Comparison of ENCODE assay signal across 14 cellular contexts in genomic region chr15:58243083-58243482, GRCh38.
DNase-seq lines count a peak whose midpoint lies in the region; ATAC-seq and TF ChIP-seq lines count a peak whose summit lies in the region.
"Had no signal": no experiment of that assay in that cellular context is flagged by ENCODE, and none has a peak within 500 bp of the region (broad histone marks: within the 10 kb centered on the region; RNA-seq: fewer than 3 reads in every experiment).

No MANE protein-coding gene starts in this region.

- ATAC-seq in GM19463 (IDR thresholded peaks at IDR 0.05; ENCODE audit: unreplicated experiment) (no peak), GM21619 (IDR thresholded peaks at IDR 0.05; ENCODE audit: unreplicated experiment) (no peak)
- ATAC-seq: left lung had no signal

- H3K4me1 Mint-ChIP-seq in CD14-positive monocyte, result peaks cover 51% of the 10 kb centered on the region
- H3K4me1 Mint-ChIP-seq: activated B cell treated with CpG ODN at 0.5 μM for 24 hours had no signal

- intact Hi-C loops in CD14-positive monocyte (cut with micrococcal nuclease), result loop anchor here in 1 of 2 donors (10.0 kb wide), 2 partner anchors 282 to 532 kb away; partner anchors contain the start of gene MINDY2

- H3K4me3 Mint-ChIP-seq in CD14-positive monocyte, result no peak overlapping the region
- H3K4me3 Mint-ChIP-seq: activated B cell treated with CpG ODN at 0.5 μM for 24 hours, brain had no signal

- DNase-seq in COR-L47 (lab: John Stamatoyannopoulos, UW) (peak; percentile 76), NCI-H1105 (lab: John Stamatoyannopoulos, UW) (peak; percentile 95), NCI-H2227 (lab: John Stamatoyannopoulos, UW; ENCODE audit: unreplicated experiment) (peak; percentile 46), SHP77 treated with DMSO at 0.1 percent for 48 hours (lab: John Stamatoyannopoulos, UW) (peak; percentile 52), CD14-positive monocyte (ENCODE audit: low spot score) (no peak)
- no peak for DNase-seq in activated CD4-positive, CD25-positive, alpha-beta regulatory T cell (lab: John Stamatoyannopoulos, UW)
- DNase-seq: activated B cell treated with CpG ODN at 0.5 μM for 24 hours; activated naive CD4-positive, alpha-beta T cell; KG1; left lung; SW 1271 had no signal

- peak overlapping the region in 3 of 7 donors; percentile 18 to 29 (median 27) for H3K27ac Mint-ChIP-seq in CD14-positive monocyte
- H3K27ac Mint-ChIP-seq: activated B cell treated with CpG ODN at 0.5 μM for 24 hours had no signal

- no peaks in the 10 kb centered on the region for H3K36me3 Mint-ChIP-seq in CD14-positive monocyte
- H3K36me3 Mint-ChIP-seq: brain had no signal

- peaks cover 4 to 5% (median 5%) of the 10 kb centered on the region in 3 donors for H3K27me3 Mint-ChIP-seq in CD14-positive monocyte (ENCODE audit: low read depth in 3 of 3)
- H3K27me3 Mint-ChIP-seq: activated B cell treated with CpG ODN at 0.5 μM for 24 hours had no signal

- TF ChIP-seq CTCF in CD14-positive monocyte (IDR thresholded peaks at IDR 0.05), result no peak

- peaks cover 0 to 3% (median 0%) of the 10 kb centered on the region in 7 donors for H3K9me3 Mint-ChIP-seq in CD14-positive monocyte
- H3K9me3 Mint-ChIP-seq: activated B cell treated with CpG ODN at 0.5 μM for 24 hours had no signal

Comparison
In these comparisons a context has a peak if more than half of its experiments do, and no peak if none do; other contexts are left out.
1. DNase-seq: peak in COR-L47 (single experiment), NCI-H1105 (single experiment), NCI-H2227 (single experiment) and SHP77 treated with DMSO at 0.1 percent for 48 hours (single experiment); none in activated CD4-positive, CD25-positive, alpha-beta regulatory T cell (0 of 4) and CD14-positive monocyte (single experiment).